8 cellular contexts compared by ENCODE assay signal in genomic region chr4:118981839-118982381, GRCh38.
DNase-seq lines count a peak whose midpoint lies in the region; ATAC-seq and TF ChIP-seq lines count a peak whose summit lies in the region.

No MANE protein-coding gene starts in this region.

- POLR2A ChIA-PET in RWPE1 (lab: Yijun Ruan, JAX; ENCODE audit: low non-redundant PET): no interaction called here

- H3K4me1 Mint-ChIP-seq in activated naive CD4-positive, alpha-beta T cell treated with anti-CD3 and anti-CD28 coated beads, Interleukin-2, amount 10 ng/mL, durations not matched to agents 7 days and 5 days: peaks cover 2% of the 10 kb centered on the region
- H3K4me1 Mint-ChIP-seq in glutamatergic neuron (ENCODE audit: low read depth, unreplicated experiment) (no peaks in the 10 kb centered on the region), progenitor cell of endocrine pancreas (ENCODE audit: low read depth) (no peaks in the 10 kb centered on the region)

- ATAC-seq in GM21576 (IDR thresholded peaks at IDR 0.05; ENCODE audit: unreplicated experiment) (peak; percentile 79), HG02970 (IDR thresholded peaks at IDR 0.05; ENCODE audit: low FRiP score, unreplicated experiment) (no peak)

- CTCF ChIA-PET in RWPE1 (lab: Yijun Ruan, JAX): interaction anchor here (0.6 kb wide), 1 partner anchor 303 kb away, joined by 3 read pairs; no protein-coding TSS in a partner anchor
- CTCF ChIA-PET in activated naive CD4-positive, alpha-beta T cell treated with anti-CD3 and anti-CD28 coated beads, Interleukin-2, amount 10 ng/mL, durations not matched to agents 7 days and 5 days (lab: Charles Lee): interaction anchor here (0.8 to 1.8 kb wide), 6 partner anchors 11 to 647 kb away, joined by 3 to 7 read pairs (median 5); partner anchors contain the start of gene PDE5A

- no peaks in the 10 kb centered on the region for H3K9me3 Mint-ChIP-seq in activated naive CD4-positive, alpha-beta T cell treated with anti-CD3 and anti-CD28 coated beads, Interleukin-2, amount 10 ng/mL, durations not matched to agents 7 days and 5 days
- H3K9me3 Mint-ChIP-seq in glutamatergic neuron (ENCODE audit: unreplicated experiment) (no peaks in the 10 kb centered on the region), progenitor cell of endocrine pancreas (ENCODE audit: low read depth) (no peaks in the 10 kb centered on the region)

- no peak overlapping the region for H3K27ac Mint-ChIP-seq in activated naive CD4-positive, alpha-beta T cell treated with anti-CD3 and anti-CD28 coated beads, Interleukin-2, amount 10 ng/mL, durations not matched to agents 7 days and 5 days
- H3K27ac Mint-ChIP-seq in glutamatergic neuron (ENCODE audit: unreplicated experiment) (no peak overlapping the region), progenitor cell of endocrine pancreas (no peak overlapping the region)

- H3K27me3 Mint-ChIP-seq in activated naive CD4-positive, alpha-beta T cell treated with anti-CD3 and anti-CD28 coated beads, Interleukin-2, amount 10 ng/mL, durations not matched to agents 7 days and 5 days: peaks cover 10% of the 10 kb centered on the region
- H3K27me3 Mint-ChIP-seq in glutamatergic neuron (ENCODE audit: unreplicated experiment) (peaks cover 2% of the 10 kb centered on the region), progenitor cell of endocrine pancreas (peaks cover 9% of the 10 kb centered on the region)

- DNase-seq in GM03348 (ENCODE audit: low spot score) (peak; percentile 88), RWPE1 (ENCODE audit: low spot score) (peak; percentile 68), glutamatergic neuron (peak; percentile 53), progenitor cell of endocrine pancreas (ENCODE audit: low spot score, unreplicated experiment) (peak; percentile 51)
- peak; percentile 67 for DNase-seq in activated naive CD4-positive, alpha-beta T cell treated with anti-CD3 and anti-CD28 coated beads, Interleukin-2, amount 10 ng/mL, durations not matched to agents 7 days and 5 days

- no peaks in the 10 kb centered on the region for H3K36me3 Mint-ChIP-seq in activated naive CD4-positive, alpha-beta T cell treated with anti-CD3 and anti-CD28 coated beads, Interleukin-2, amount 10 ng/mL, durations not matched to agents 7 days and 5 days
- H3K36me3 Mint-ChIP-seq in glutamatergic neuron (ENCODE audit: unreplicated experiment) (no peaks in the 10 kb centered on the region), progenitor cell of endocrine pancreas (ENCODE audit: insufficient read depth) (no peaks in the 10 kb centered on the region)

- peak; percentile 86 for TF ChIP-seq CTCF in RWPE1 (conservative IDR thresholded peaks at IDR 0.05; ENCODE audit: low read depth)
- TF ChIP-seq CTCF in glutamatergic neuron (IDR thresholded peaks at IDR 0.05; ENCODE audit: partially characterized antibody, unreplicated experiment): peak; percentile 62
- TF ChIP-seq CTCF in progenitor cell of endocrine pancreas (IDR thresholded peaks at IDR 0.05; ENCODE audit: unreplicated experiment): peak; percentile 83

- H3K4me3 Mint-ChIP-seq in activated naive CD4-positive, alpha-beta T cell treated with anti-CD3 and anti-CD28 coated beads, Interleukin-2, amount 10 ng/mL, durations not matched to agents 7 days and 5 days: no peak overlapping the region
- no peak overlapping the region for H3K4me3 Mint-ChIP-seq in glutamatergic neuron (ENCODE audit: unreplicated experiment)
- H3K4me3 Mint-ChIP-seq in progenitor cell of endocrine pancreas (ENCODE audit: low read depth): no peak overlapping the region

- TF ChIP-seq EP300 in Ishikawa (IDR thresholded peaks at IDR 0.05; ENCODE audit: borderline replicate concordance): no peak

- H3K27ac ChIP-seq in RWPE1: no peak overlapping the region

- TF ChIP-seq RAD21 in Ishikawa (IDR thresholded peaks at IDR 0.05; ENCODE audit: low read depth): peak; percentile 98

TF ChIP-seq in Ishikawa, 13 proteins besides CTCF, POLR2A, EP300 and RAD21:
- peak; percentile 66 for TF ChIP-seq EGR1 (IDR thresholded peaks at IDR 0.05)
- TF ChIP-seq REST (IDR thresholded peaks at IDR 0.05; ENCODE audit: low read depth): no peak
